In genomic region chr10:44973323-44974081, GRCh38 we compare ENCODE assay signal across 9 cellular contexts. TPM values are rescaled to one million over a fixed set of nuclear protein-coding genes. Genes with fewer than 3 reads are reported as not detected.
DNase-seq lines count a peak whose midpoint lies in the region; ATAC-seq and TF ChIP-seq lines count a peak whose summit lies in the region.
"Had no signal": no experiment of that assay in that cellular context is flagged by ENCODE, and none has a peak within 500 bp of the region (broad histone marks: within the 10 kb centered on the region; RNA-seq: fewer than 3 reads in every experiment).

No MANE protein-coding gene starts in this region.

- H3K27me3 Mint-ChIP-seq in nephron progenitor cell (ENCODE audit: low read depth, poor library complexity), result peaks cover 4% of the 10 kb centered on the region

- peaks cover 41% of the 10 kb centered on the region for H3K4me1 Mint-ChIP-seq in nephron progenitor cell

- H3K4me3 ChIP-seq in iPS-18a (ENCODE audit: low read length) (peak overlapping the region; percentile 11), stomach (peak overlapping the region in 1 of 4 donors; percentile 73)

- H3K36me3 ChIP-seq in iPS-18a (ENCODE audit: control insufficient read depth, low read depth, low read length), result no peaks in the 10 kb centered on the region
- peaks cover 9 to 49% (median 47%) of the 10 kb centered on the region in 4 donors for H3K36me3 ChIP-seq in stomach

- peak; percentile 29 for ATAC-seq in GM21447 (IDR thresholded peaks at IDR 0.05; ENCODE audit: unreplicated experiment)
- no peak for ATAC-seq in GM18909 (IDR thresholded peaks at IDR 0.05; ENCODE audit: poor library complexity, unreplicated experiment)
- ATAC-seq in HG02885 (IDR thresholded peaks at IDR 0.05; ENCODE audit: poor library complexity, unreplicated experiment), result no peak

- WGBS in stomach, 5 donors, result 49 to 56% (median 51%) methylated on average over 17 to 18 of the region's 18 CpGs

- intact Hi-C loops in stomach (cut with DNase I; ENCODE audit: low total_unique reads), result no loop called here

- TF ChIP-seq POLR2A in stomach (IDR thresholded peaks at IDR 0.05), result no peak

- H3K9me3 ChIP-seq in iPS-18a (ENCODE audit: control insufficient read depth, low read depth, low read length), result no peaks in the 10 kb centered on the region
- no peaks in the 10 kb centered on the region for H3K9me3 ChIP-seq in stomach

- H3K9me3 Mint-ChIP-seq in nephron progenitor cell, result no peaks in the 10 kb centered on the region

- H3K9ac ChIP-seq in iPS-18a (ENCODE audit: low read length), result no peak overlapping the region

- no peak overlapping the region for H3K27ac ChIP-seq in iPS-18a (ENCODE audit: low read length)
- H3K27ac ChIP-seq in stomach, result peak overlapping the region in 4 of 5 donors; percentile 86 to 92 (median 90)

- H3K27ac Mint-ChIP-seq in nephron progenitor cell, result no peak overlapping the region

- H3K27me3 ChIP-seq in iPS-18a (ENCODE audit: control insufficient read depth, insufficient read depth, low read length) (no peaks in the 10 kb centered on the region), stomach (no peaks in the 10 kb centered on the region)

- no peak overlapping the region for H3K4me3 Mint-ChIP-seq in nephron progenitor cell

- peak; percentile 56 for DNase-seq in NCI-H2107 treated with DMSO at 0.1 percent for 48 hours (lab: John Stamatoyannopoulos, UW; ENCODE audit: unreplicated experiment)
- no peak for DNase-seq in stomach
- no peak for DNase-seq in RPMI8226
- DNase-seq in nephron progenitor cell, result no peak
- DNase-seq: NCI-H1930 had no signal

- H3K4me1 ChIP-seq in iPS-18a (ENCODE audit: control insufficient read depth, low read depth, low read length), result peaks cover 41% of the 10 kb centered on the region
- H3K4me1 ChIP-seq in stomach, result peaks cover 49 to 72% (median 61%) of the 10 kb centered on the region in 4 donors

- no peak for TF ChIP-seq EP300 in stomach (IDR thresholded peaks at IDR 0.05)

- H3K36me3 Mint-ChIP-seq in nephron progenitor cell (ENCODE audit: low read depth), result peaks cover 34% of the 10 kb centered on the region

- TF ChIP-seq CTCF in stomach (IDR thresholded peaks at IDR 0.05) (no peak), nephron progenitor cell (IDR thresholded peaks at IDR 0.05) (no peak)

RNA-seq across cellular contexts. Expression of gene DEPP1, which starts 5.1 kb away (rescaled TPM):
- total RNA-seq in stomach, result 10 to 100 TPM in 4 of 5 donors, 1 to 10 TPM in 1; 9.8 to 72.9 (median 29.0) TPM
- 10 to 100 TPM; 24.4 to 65.1 (median 42.0) TPM for polyA plus RNA-seq in stomach

RNA-seq across cellular contexts. Expression of gene RASSF4, which starts 13.9 kb away (rescaled TPM):
- total RNA-seq in stomach, result 10 to 100 TPM in 4 of 5 donors, 1 to 10 TPM in 1; 7.8 to 74.5 (median 22.7) TPM
- 10 to 100 TPM in 2 of 3 donors, 1 to 10 TPM in 1; 7.8 to 13.7 (median 10.4) TPM for polyA plus RNA-seq in stomach

RNA-seq across cellular contexts. Expression of gene ZNF22, which starts 27.2 kb away (rescaled TPM):
- 10 to 100 TPM in 3 of 5 donors, 1 to 10 TPM in 1, under 1 TPM in 1; 0.58 to 39.8 (median 13.4) TPM for total RNA-seq in stomach
- polyA plus RNA-seq in stomach, result 10 to 100 TPM; 12.1 to 23.5 (median 20.2) TPM
